Comparison of ENCODE assay signal across 23 cellular contexts in the genomic region with DNA sequence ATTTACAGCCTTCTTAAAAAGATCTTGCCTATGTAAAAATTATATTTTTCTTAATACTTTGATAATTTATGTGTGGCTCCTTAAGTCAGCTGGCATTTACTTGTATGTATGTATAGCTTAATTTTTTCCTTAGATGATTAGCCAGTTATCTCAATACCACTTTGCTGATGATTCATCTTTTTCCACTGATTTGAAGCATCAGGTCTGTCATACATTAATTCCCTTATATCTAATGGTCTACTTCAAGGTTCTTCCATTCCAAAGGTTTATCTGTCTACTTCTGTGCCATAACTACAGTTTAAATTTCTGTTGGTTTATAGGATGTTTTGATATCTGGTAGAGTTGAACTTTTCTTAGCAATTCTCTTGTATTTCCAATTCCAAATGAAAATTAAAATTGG. TPM values are rescaled to one million over a fixed set of nuclear protein-coding genes. Genes with fewer than 3 reads are reported as not detected.
DNase-seq lines count a peak whose midpoint lies in the region; ATAC-seq lines count a peak whose summit lies in the region.
"Had no signal": no experiment of that assay in that cellular context is flagged by ENCODE, and none has a peak within 500 bp of the region (broad histone marks: within the 10 kb centered on the region; RNA-seq: fewer than 3 reads in every experiment).

No MANE protein-coding gene starts in this region.

- no peaks in the 10 kb centered on the region for H3K9me3 Mint-ChIP-seq in activated CD4-positive, alpha-beta T cell treated with anti-CD3 and anti-CD28 coated beads for 36 hours (ENCODE audit: low read depth)
- H3K9me3 Mint-ChIP-seq in activated naive CD4-positive, alpha-beta T cell treated with anti-CD3 and anti-CD28 coated beads, Interleukin-2, amount 50 U/mL, for 24 hours = no peaks in the 10 kb centered on the region
- H3K9me3 Mint-ChIP-seq in activated naive CD4-positive, alpha-beta T cell treated with anti-CD3 and anti-CD28 coated beads, Interleukin-2, amount 50 U/mL, for 72 hours = no peaks in the 10 kb centered on the region
- no peaks in the 10 kb centered on the region for H3K9me3 Mint-ChIP-seq in activated naive CD8-positive, alpha-beta T cell treated with anti-CD3 and anti-CD28 coated beads for 36 hours
- H3K9me3 Mint-ChIP-seq in stimulated activated effector memory CD8-positive, alpha-beta T cell treated with anti-CD3 and anti-CD28 coated beads, Interleukin-12 subunit alpha, Interleukin-12 subunit beta, amount 100 ng/mL, for 72 hours = no peaks in the 10 kb centered on the region
- H3K9me3 Mint-ChIP-seq: CD8-positive, alpha-beta T cell; IgD-negative memory B cell had no signal

- no peak for DNase-seq in activated CD4-positive, alpha-beta T cell treated with anti-CD3 and anti-CD28 coated beads for 36 hours
- DNase-seq in activated CD4-positive, alpha-beta T cell treated with anti-CD3 and anti-CD28 coated beads, Interleukin-2, amount 50 U/mL, for 1 hour = no peak
- no peak for DNase-seq in activated naive CD4-positive, alpha-beta T cell treated with anti-CD3 and anti-CD28 coated beads, Interleukin-2, amount 50 U/mL, for 72 hours (ENCODE audit: low spot score in 2 of 2)
- DNase-seq in activated naive CD8-positive, alpha-beta T cell treated with anti-CD3 and anti-CD28 coated beads for 36 hours = no peak
- no peak for DNase-seq in stimulated activated effector memory CD8-positive, alpha-beta T cell treated with anti-CD3 and anti-CD28 coated beads, Interleukin-12 subunit alpha, Interleukin-12 subunit beta, amount 100 ng/mL, for 72 hours (ENCODE audit: low spot score in 2 of 2)
- DNase-seq in NCI-H524 (lab: John Stamatoyannopoulos, UW) = no peak
- DNase-seq: Caco-2; CD8-positive, alpha-beta T cell; DMS79; EL; GDM1; GOT3; HCEC 1CT; MM.1S; NCI-H2029; NCI-H446; NCI-H526 treated with DMSO at 0.1 percent for 48 hours; SHP77 had no signal

- H3K27ac Mint-ChIP-seq in activated CD4-positive, alpha-beta T cell treated with anti-CD3 and anti-CD28 coated beads for 36 hours = peak overlapping the region; percentile 23
- peak overlapping the region; percentile 89 for H3K27ac Mint-ChIP-seq in activated naive CD4-positive, alpha-beta T cell treated with anti-CD3 and anti-CD28 coated beads, Interleukin-2, amount 50 U/mL, for 24 hours
- peak overlapping the region in 1 of 2 donors; percentile 92 for H3K27ac Mint-ChIP-seq in activated naive CD4-positive, alpha-beta T cell treated with anti-CD3 and anti-CD28 coated beads, Interleukin-2, amount 50 U/mL, for 72 hours
- H3K27ac Mint-ChIP-seq in activated naive CD8-positive, alpha-beta T cell treated with anti-CD3 and anti-CD28 coated beads for 36 hours = peak overlapping the region; percentile 74
- peak overlapping the region; percentile 52 for H3K27ac Mint-ChIP-seq in stimulated activated effector memory CD8-positive, alpha-beta T cell treated with anti-CD3 and anti-CD28 coated beads, Interleukin-12 subunit alpha, Interleukin-12 subunit beta, amount 100 ng/mL, for 72 hours
- H3K27ac Mint-ChIP-seq: B cell; CD8-positive, alpha-beta T cell; IgD-negative memory B cell had no signal

- peaks cover 37% of the 10 kb centered on the region for H3K36me3 Mint-ChIP-seq in activated CD4-positive, alpha-beta T cell treated with anti-CD3 and anti-CD28 coated beads for 36 hours (ENCODE audit: low read depth)
- peaks cover 12% of the 10 kb centered on the region for H3K36me3 Mint-ChIP-seq in activated naive CD4-positive, alpha-beta T cell treated with anti-CD3 and anti-CD28 coated beads, Interleukin-2, amount 50 U/mL, for 24 hours
- peaks cover 0 to 4% of the 10 kb centered on the region in 2 donors for H3K36me3 Mint-ChIP-seq in activated naive CD4-positive, alpha-beta T cell treated with anti-CD3 and anti-CD28 coated beads, Interleukin-2, amount 50 U/mL, for 72 hours
- peaks cover 23% of the 10 kb centered on the region for H3K36me3 Mint-ChIP-seq in activated naive CD8-positive, alpha-beta T cell treated with anti-CD3 and anti-CD28 coated beads for 36 hours
- H3K36me3 Mint-ChIP-seq in stimulated activated effector memory CD8-positive, alpha-beta T cell treated with anti-CD3 and anti-CD28 coated beads, Interleukin-12 subunit alpha, Interleukin-12 subunit beta, amount 100 ng/mL, for 72 hours = peaks cover 95% of the 10 kb centered on the region

- POLR2A ChIA-PET in activated CD4-positive, alpha-beta T cell treated with anti-CD3 and anti-CD28 coated beads for 36 hours (lab: Charles Lee) = interaction anchor here (1.4 kb wide), 1 partner anchor 9 kb away, joined by 3 read pairs; no protein-coding TSS in a partner anchor

- H3K4me3 Mint-ChIP-seq in activated CD4-positive, alpha-beta T cell treated with anti-CD3 and anti-CD28 coated beads for 36 hours = no peak overlapping the region
- H3K4me3 Mint-ChIP-seq in activated naive CD4-positive, alpha-beta T cell treated with anti-CD3 and anti-CD28 coated beads, Interleukin-2, amount 50 U/mL, for 24 hours = no peak overlapping the region
- H3K4me3 Mint-ChIP-seq in activated naive CD8-positive, alpha-beta T cell treated with anti-CD3 and anti-CD28 coated beads for 36 hours = no peak overlapping the region
- H3K4me3 Mint-ChIP-seq in stimulated activated effector memory CD8-positive, alpha-beta T cell treated with anti-CD3 and anti-CD28 coated beads, Interleukin-12 subunit alpha, Interleukin-12 subunit beta, amount 100 ng/mL, for 72 hours = no peak overlapping the region
- H3K4me3 Mint-ChIP-seq: B cell; CD8-positive, alpha-beta T cell; IgD-negative memory B cell had no signal

- CTCF ChIA-PET in activated CD4-positive, alpha-beta T cell treated with anti-CD3 and anti-CD28 coated beads for 36 hours (lab: Charles Lee) = interaction anchor here (1.0 kb wide), 1 partner anchor 110 kb away, joined by 3 read pairs; no protein-coding TSS in a partner anchor

- intact Hi-C loops in activated CD4-positive, alpha-beta T cell treated with anti-CD3 and anti-CD28 coated beads for 36 hours (cut with DNase I, micrococcal nuclease) = loop anchor here in 1 of 2 experiments (10.0 kb wide), 1 partner anchor 257 kb away; no protein-coding TSS in a partner anchor

- ATAC-seq in activated CD4-positive, alpha-beta T cell treated with anti-CD3 and anti-CD28 coated beads for 36 hours = peak; percentile 19
- ATAC-seq in activated naive CD4-positive, alpha-beta T cell treated with anti-CD3 and anti-CD28 coated beads, Interleukin-2, amount 50 U/mL, for 72 hours = no peak
- no peak for ATAC-seq in stimulated activated effector memory CD8-positive, alpha-beta T cell treated with anti-CD3 and anti-CD28 coated beads, Interleukin-12 subunit alpha, Interleukin-12 subunit beta, amount 100 ng/mL, for 72 hours
- ATAC-seq in HG02610 (IDR thresholded peaks at IDR 0.05; ENCODE audit: unreplicated experiment) = no peak
- ATAC-seq: CD8-positive, alpha-beta T cell; GM12878 had no signal

- H3K4me1 Mint-ChIP-seq in activated CD4-positive, alpha-beta T cell treated with anti-CD3 and anti-CD28 coated beads for 36 hours = peaks cover 3% of the 10 kb centered on the region
- peaks cover 5% of the 10 kb centered on the region for H3K4me1 Mint-ChIP-seq in activated naive CD4-positive, alpha-beta T cell treated with anti-CD3 and anti-CD28 coated beads, Interleukin-2, amount 50 U/mL, for 24 hours
- H3K4me1 Mint-ChIP-seq in activated naive CD8-positive, alpha-beta T cell treated with anti-CD3 and anti-CD28 coated beads for 36 hours = peaks cover 3% of the 10 kb centered on the region
- H3K4me1 Mint-ChIP-seq in stimulated activated effector memory CD8-positive, alpha-beta T cell treated with anti-CD3 and anti-CD28 coated beads, Interleukin-12 subunit alpha, Interleukin-12 subunit beta, amount 100 ng/mL, for 72 hours = no peaks in the 10 kb centered on the region
- H3K4me1 Mint-ChIP-seq: B cell had no signal

- no peaks in the 10 kb centered on the region for H3K27me3 Mint-ChIP-seq in activated CD4-positive, alpha-beta T cell treated with anti-CD3 and anti-CD28 coated beads for 36 hours
- no peaks in the 10 kb centered on the region for H3K27me3 Mint-ChIP-seq in activated naive CD4-positive, alpha-beta T cell treated with anti-CD3 and anti-CD28 coated beads, Interleukin-2, amount 50 U/mL, for 24 hours
- no peaks in the 10 kb centered on the region for H3K27me3 Mint-ChIP-seq in activated naive CD8-positive, alpha-beta T cell treated with anti-CD3 and anti-CD28 coated beads for 36 hours
- H3K27me3 Mint-ChIP-seq: B cell, IgD-negative memory B cell had no signal

RNA-seq across cellular contexts. Expression of gene MTMR12, which starts 44.9 kb away (rescaled TPM):
- 10 to 100 TPM; 21.6 to 22.8 TPM for total RNA-seq in activated CD4-positive, alpha-beta T cell treated with anti-CD3 and anti-CD28 coated beads for 36 hours
- 10 to 100 TPM; 13.3 to 24.8 TPM for total RNA-seq in activated naive CD4-positive, alpha-beta T cell treated with anti-CD3 and anti-CD28 coated beads, Interleukin-2, amount 50 U/mL, for 72 hours
- total RNA-seq in activated naive CD8-positive, alpha-beta T cell treated with anti-CD3 and anti-CD28 coated beads for 36 hours = 10 to 100 TPM; 24.0 to 24.9 TPM
